Comparison of ENCODE assay signal across 24 cellular contexts in genomic region chr21:19603011-19603593, GRCh38.
"Had no signal": no experiment of that assay in that cellular context is flagged by ENCODE, and none has a peak within 500 bp of the region (broad histone marks: within the 10 kb centered on the region; RNA-seq: fewer than 3 reads in every experiment).

No MANE protein-coding gene starts in this region.

- H3K9me3 ChIP-seq: Peyer's patch, SJSA1 had no signal

- H3K27ac Mint-ChIP-seq: activated B cell treated with CpG ODN at 0.5 μM for 24 hours; activated CD4-positive, alpha-beta T cell treated with anti-CD3 and anti-CD28 coated beads, Interleukin-2, amount 10 ng/mL, durations not matched to agents 24 days and 14 days; activated naive CD4-positive, alpha-beta T cell treated with anti-CD3 and anti-CD28 coated beads for 36 hours; activated naive CD8-positive, alpha-beta T cell; activated T-helper 17 cell treated with anti-CD3 and anti-CD28 coated beads, Interleukin-2, amount 50 U/mL, for 72 hours; dendritic cell treated with granulocyte-macrophage colony-stimulating factor and Interleukin-4, amounts not matched to agents 40 ng/mL and 50 ng/mL, for 4 days; T-helper 1 cell treated with Interleukin-12 subunit alpha and Interleukin-12 subunit beta and Interleukin-4 antibody, amounts not matched to agents 30 μg/mL and 1 μg/mL, for 36 hours had no signal

- H3K36me3 Mint-ChIP-seq: activated naive CD8-positive, alpha-beta T cell had no signal

- H3K27me3 Mint-ChIP-seq: activated B cell treated with CpG ODN at 0.5 μM for 24 hours; activated CD4-positive, alpha-beta T cell treated with anti-CD3 and anti-CD28 coated beads, Interleukin-2, amount 10 ng/mL, durations not matched to agents 24 days and 14 days; activated naive CD8-positive, alpha-beta T cell; activated T-helper 17 cell treated with anti-CD3 and anti-CD28 coated beads, Interleukin-2, amount 50 U/mL, for 72 hours; dendritic cell treated with granulocyte-macrophage colony-stimulating factor and Interleukin-4, amounts not matched to agents 40 ng/mL and 50 ng/mL, for 4 days had no signal

- H3K27ac ChIP-seq: Peyer's patch, RWPE1, SJSA1 had no signal

- DNase-seq: activated B cell treated with CpG ODN at 0.5 μM for 24 hours; activated CD4-positive, alpha-beta T cell treated with anti-CD3 and anti-CD28 coated beads for 1 hour; activated CD4-positive, alpha-beta T cell treated with anti-CD3 and anti-CD28 coated beads, Interleukin-2, amount 10 ng/mL, durations not matched to agents 24 days and 14 days; activated CD4-positive, alpha-beta T cell treated with anti-CD3 and anti-CD28 coated beads, Interleukin-2, amount 50 U/mL, for 48 hours; activated gamma-delta T cell; activated naive CD4-positive, alpha-beta T cell treated with anti-CD3 and anti-CD28 coated beads for 36 hours; activated T-cell treated with anti-CD3 and anti-CD28 coated beads, Interleukin-2, amount 50 U/mL, for 48 hours; anterior cingulate cortex; cerebellar nuclear complex; Karpas-422; NCI-H1417; NCI-H1694; NCI-H2029; NCI-H2107; NCI-H510A treated with DMSO at 0.1 percent for 48 hours; NCI-H748 treated with DMSO at 0.1 percent for 48 hours; Peyer's patch; Right ventricle myocardium superior had no signal

- H3K27me3 ChIP-seq: Peyer's patch, SJSA1 had no signal

- H3K36me3 ChIP-seq: Peyer's patch, SJSA1 had no signal

- H3K4me1 ChIP-seq: Peyer's patch, SJSA1 had no signal

- H3K4me3 Mint-ChIP-seq: activated B cell treated with CpG ODN at 0.5 μM for 24 hours; activated CD4-positive, alpha-beta T cell treated with anti-CD3 and anti-CD28 coated beads, Interleukin-2, amount 10 ng/mL, durations not matched to agents 24 days and 14 days; activated naive CD4-positive, alpha-beta T cell treated with anti-CD3 and anti-CD28 coated beads for 36 hours; activated naive CD8-positive, alpha-beta T cell; activated T-helper 17 cell treated with anti-CD3 and anti-CD28 coated beads, Interleukin-2, amount 50 U/mL, for 72 hours; dendritic cell treated with granulocyte-macrophage colony-stimulating factor and Interleukin-4, amounts not matched to agents 40 ng/mL and 50 ng/mL, for 4 days; T-helper 1 cell treated with Interleukin-12 subunit alpha and Interleukin-12 subunit beta and Interleukin-4 antibody, amounts not matched to agents 30 μg/mL and 1 μg/mL, for 36 hours had no signal

- H3K4me3 ChIP-seq: Peyer's patch, SJSA1 had no signal

- ATAC-seq: activated T-helper 17 cell treated with anti-CD3 and anti-CD28 coated beads, Interleukin-2, amount 50 U/mL, for 72 hours had no signal

- H3K9me3 Mint-ChIP-seq: activated B cell treated with CpG ODN at 0.5 μM for 24 hours; activated CD4-positive, alpha-beta T cell treated with anti-CD3 and anti-CD28 coated beads, Interleukin-2, amount 10 ng/mL, durations not matched to agents 24 days and 14 days; activated naive CD4-positive, alpha-beta T cell treated with anti-CD3 and anti-CD28 coated beads for 36 hours; activated T-helper 17 cell treated with anti-CD3 and anti-CD28 coated beads, Interleukin-2, amount 50 U/mL, for 72 hours; dendritic cell treated with granulocyte-macrophage colony-stimulating factor and Interleukin-4, amounts not matched to agents 40 ng/mL and 50 ng/mL, for 4 days had no signal

- H3K4me1 Mint-ChIP-seq: activated B cell treated with CpG ODN at 0.5 μM for 24 hours; activated CD4-positive, alpha-beta T cell treated with anti-CD3 and anti-CD28 coated beads, Interleukin-2, amount 10 ng/mL, durations not matched to agents 24 days and 14 days; activated T-helper 17 cell treated with anti-CD3 and anti-CD28 coated beads, Interleukin-2, amount 50 U/mL, for 72 hours had no signal
